9 cellular contexts compared by ENCODE assay signal in genomic region chr1:59025898-59026426, GRCh38.
DNase-seq lines count a peak whose midpoint lies in the region; ATAC-seq, FAIRE-seq and TF ChIP-seq lines count a peak whose summit lies in the region.
"Had no signal": no experiment of that assay in that cellular context is flagged by ENCODE, and none has a peak within 500 bp of the region (broad histone marks: within the 10 kb centered on the region; RNA-seq: fewer than 3 reads in every experiment).

No MANE protein-coding gene starts in this region.

- ATAC-seq in GM21367 (IDR thresholded peaks at IDR 0.05; ENCODE audit: unreplicated experiment) (peak; percentile 88), HG03457 (IDR thresholded peaks at IDR 0.05; ENCODE audit: unreplicated experiment) (peak; percentile 61)
- ATAC-seq: HCT116 had no signal

- TF ChIP-seq POLR2A in testis (IDR thresholded peaks at IDR 0.05): no peak

- FAIRE-seq in D721Med (lab: Jason Lieb, UNC): no peak

- TF ChIP-seq CTCF in GM10266 (IDR thresholded peaks at IDR 0.05; ENCODE audit: control insufficient read depth, insufficient read depth, low read depth, missing control alignments): no peak
- TF ChIP-seq CTCF in D721Med (IDR thresholded peaks at IDR 0.05; ENCODE audit: insufficient read depth, missing control alignments): no peak
- no peak for TF ChIP-seq CTCF in testis (IDR thresholded peaks at IDR 0.05)

- H3K9me3 ChIP-seq in testis: no peaks in the 10 kb centered on the region

- intact Hi-C loops in cardiac septum (cut with DNase I): no loop called here
- intact Hi-C loops in testis (cut with DNase I; ENCODE audit: low total_unique reads): no loop called here

- H3K4me1 ChIP-seq in testis: no peaks in the 10 kb centered on the region

- H3K27me3 ChIP-seq in testis: no peaks in the 10 kb centered on the region

- DNase-seq in GM10266 (ENCODE audit: extremely low spot score) (peak; percentile 61), kidney glomerular epithelial cell (lab: John Stamatoyannopoulos, UW) (peak; percentile 31), cardiac septum (ENCODE audit: low spot score) (no peak), D721Med (ENCODE audit: insufficient read length, low spot score) (no peak), testis (no peak), HPDE6-E6E7 (ENCODE audit: extremely low spot score) (no peak)

- H3K36me3 ChIP-seq in testis (ENCODE audit: low read depth, missing control alignments): no peaks in the 10 kb centered on the region

- no peak overlapping the region for H3K27ac ChIP-seq in testis

- H3K4me3 ChIP-seq in testis: no peak overlapping the region

- 91% methylated on average over 4 of the region's 4 CpGs for WGBS in testis, 2 donors

Comparison
In these comparisons a context has a peak if more than half of its experiments do, and no peak if none do; other contexts are left out.
1. DNase-seq: peak in GM10266 (single experiment) and kidney glomerular epithelial cell (single experiment); none in cardiac septum (single experiment), D721Med (single experiment), testis (single experiment) and HPDE6-E6E7 (single experiment).